In genomic region chr2:10688921-10689807, GRCh38 we compare ENCODE assay signal across 8 cellular contexts. TPM values are rescaled to one million over a fixed set of nuclear protein-coding genes. Genes with fewer than 3 reads are reported as not detected.
A peak's percentile ranks its signal among the peaks of the same experiment; 100 is the strongest.
DNase-seq lines count a peak whose midpoint lies in the region; ATAC-seq and TF ChIP-seq lines count a peak whose summit lies in the region.

No MANE protein-coding gene starts in this region.

- TF ChIP-seq CTCF in AG04450 (IDR thresholded peaks at IDR 0.05; ENCODE audit: low read depth, low read length), result no peak

- peak overlapping the region; percentile 65 for H3K27ac ChIP-seq in AG04450 (ENCODE audit: low read depth, low read length)
- H3K27ac ChIP-seq in angular gyrus (ENCODE audit: low read depth, low read length), result peak overlapping the region; percentile 52
- H3K27ac ChIP-seq in subcutaneous abdominal adipose tissue (ENCODE audit: low read depth, low read length), result peak overlapping the region; percentile 92

- DNase-seq in AG04450 (ENCODE audit: low read depth, low spot score) (no peak), iris pigment epithelial cell (ENCODE audit: low read depth) (peak; percentile 17), NCI-H2171 treated with DMSO at 0.1 percent for 48 hours (lab: John Stamatoyannopoulos, UW) (no peak), NCI-H345 treated with DMSO at 0.1 percent for 48 hours (lab: John Stamatoyannopoulos, UW; ENCODE audit: unreplicated experiment) (no peak)

- H3K9me3 ChIP-seq in AG04450 (ENCODE audit: control insufficient read depth, insufficient read depth, low read length) (peaks cover 3% of the 10 kb centered on the region; the same call in 1 of the 2 replicates), subcutaneous abdominal adipose tissue (ENCODE audit: control insufficient read depth in 5 of 5, low read length in 5 of 5) (no peaks in the 10 kb centered on the region)

- peaks cover 0 to 9% (median 0%) of the 10 kb centered on the region in 5 donors for H3K36me3 ChIP-seq in subcutaneous abdominal adipose tissue (ENCODE audit: control insufficient read depth in 5 of 5, insufficient read depth in 5 of 5, low read length in 5 of 5)

- CTCF ChIA-PET in AG04450 (lab: Charles Lee), result interaction anchor here (1.0 kb wide), 1 partner anchor 280 kb away, joined by 3 read pairs; no protein-coding TSS in a partner anchor

- ATAC-seq in GM19025 (IDR thresholded peaks at IDR 0.05; ENCODE audit: low read depth, unreplicated experiment), result peak; percentile 18
- peak; percentile 24 for ATAC-seq in HG03280 (IDR thresholded peaks at IDR 0.05; ENCODE audit: unreplicated experiment)

- POLR2A ChIA-PET in AG04450 (lab: Yijun Ruan, JAX), result interaction anchor here (0.8 to 1.2 kb wide), 2 partner anchors 123 to 249 kb away, joined by 3 to 4 read pairs; partner anchors contain the start of gene PDIA6

- peaks cover 3 to 28% (median 22%) of the 10 kb centered on the region in 5 donors for H3K4me1 ChIP-seq in subcutaneous abdominal adipose tissue (ENCODE audit: control insufficient read depth in 5 of 5, insufficient read depth in 5 of 5, low read length in 5 of 5)

- peak overlapping the region; percentile 93 to 99 (median 96) for H3K9ac ChIP-seq in subcutaneous abdominal adipose tissue (ENCODE audit: low read length in 5 of 5)

- H3K27me3 ChIP-seq in AG04450 (ENCODE audit: control insufficient read depth, insufficient read depth, low read length), result no peaks in the 10 kb centered on the region
- no peaks in the 10 kb centered on the region for H3K27me3 ChIP-seq in subcutaneous abdominal adipose tissue (ENCODE audit: control insufficient read depth in 5 of 5, insufficient read depth in 4 of 5, low read length in 5 of 5)

- H3K4me3 ChIP-seq in AG04450 (ENCODE audit: low read depth, low read length) (peak overlapping the region; percentile 99), subcutaneous abdominal adipose tissue (ENCODE audit: low read depth in 1 of 5, low read length in 5 of 5) (peak overlapping the region; percentile 80 to 100 (median 96))

RNA-seq across cellular contexts. Expression of gene NOL10, which starts 0.6 kb away (rescaled TPM):
- 25.7 and 28.8 TPM in 2 replicates for polyA plus RNA-seq in AG04450 (2011; rRNA removed)
- polyA minus RNA-seq in AG04450 (2011; rRNA and poly(A)+ RNA removed), result 27.2 and 47.6 TPM in 2 replicates

RNA-seq across cellular contexts. Expression of gene ATP6V1C2, which starts 32.3 kb away (rescaled TPM):
- polyA plus RNA-seq in AG04450 (2011; rRNA removed), result 0.12 and 0.14 TPM in 2 replicates
- polyA minus RNA-seq in AG04450 (2011; rRNA and poly(A)+ RNA removed), result 0.09 TPM in 1 of 2 replicates, not detected in the other
